ENCODE assay signal across 27 cellular contexts in the genomic region with DNA sequence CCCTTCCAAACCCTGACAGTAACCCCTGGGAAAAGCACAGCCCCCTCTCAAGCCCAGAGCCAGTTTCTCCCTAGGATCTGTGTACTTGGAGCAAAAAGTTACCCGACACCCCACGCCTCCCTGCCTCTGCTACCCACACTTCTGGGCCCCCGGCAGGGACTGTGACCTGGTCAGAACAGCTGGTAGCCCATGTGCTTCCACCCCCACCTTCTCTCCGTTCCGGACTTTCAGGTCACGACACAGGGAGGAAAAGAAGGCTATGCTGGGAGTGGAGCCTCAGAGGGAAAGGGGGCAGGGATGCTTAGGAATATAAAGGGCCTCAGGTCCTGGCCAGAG. TPM values are rescaled to one million over a fixed set of nuclear protein-coding genes. Genes with fewer than 3 reads are reported as not detected.
"Had no signal": no experiment of that assay in that cellular context is flagged by ENCODE, and none has a peak within 500 bp of the region (broad histone marks: within the 10 kb centered on the region; RNA-seq: fewer than 3 reads in every experiment).

No MANE protein-coding gene starts in this region.

- H3K27ac ChIP-seq: epithelial cell of prostate, esophagus squamous epithelium, foreskin keratinocyte, left ventricle myocardium inferior, pancreas, prostate gland, spleen, tibial artery, upper lobe of left lung, uterus had no signal

- DNase-seq: effector memory CD8-positive, alpha-beta T cell; esophagus squamous epithelium; immature natural killer cell; left ventricle myocardium inferior; mesenchymal stem cell; naive thymus-derived CD8-positive, alpha-beta T cell; occipital lobe; pancreas; retina; spleen; stimulated activated CD4-positive, alpha-beta T cell treated with anti-CD3 and anti-CD28 coated beads, Interleukin-15, amount 100 ng/mL, for 24 hours; stimulated activated CD4-positive, alpha-beta T cell treated with anti-CD3 and anti-CD28 coated beads, Interleukin-1b, Interleukin-23, amount 100 ng/mL, for 48 hours; stimulated activated CD4-positive, alpha-beta T cell treated with anti-CD3 and anti-CD28 coated beads, Interleukin-4, amount 100 ng/mL, for 24 hours; tibial artery; upper lobe of left lung; uterus had no signal

- ATAC-seq: effector memory CD8-positive, alpha-beta T cell; naive thymus-derived CD8-positive, alpha-beta T cell; pancreas; sciatic nerve; stimulated activated memory B cell treated with anti-CD40 and anti-IgM and Interleukin-4, amounts not matched to agents 10 μg/mL and 1 μg/mL and 100 μg/mL, for 72 hours had no signal

- H3K9me3 Mint-ChIP-seq: dendritic cell treated with granulocyte-macrophage colony-stimulating factor and Interleukin-4, amounts not matched to agents 40 ng/mL and 50 ng/mL, for 4 days; effector memory CD8-positive, alpha-beta T cell; immature natural killer cell; naive thymus-derived CD8-positive, alpha-beta T cell; neural crest cell; stimulated activated memory B cell treated with anti-CD40 and anti-IgM and Interleukin-4, amounts not matched to agents 10 μg/mL and 1 μg/mL and 100 μg/mL, for 72 hours; stimulated activated naive CD8-positive, alpha-beta T cell treated with anti-CD3 and anti-CD28 coated beads, Interleukin-15, Interleukin-2, amounts not matched to agents 100 ng/mL and 50 ng/mL, for 24 hours had no signal

- H3K4me3 ChIP-seq: esophagus squamous epithelium, left ventricle myocardium inferior, lung, pancreas, prostate gland, spleen, tibial artery, upper lobe of left lung, uterus had no signal

- H3K27me3 ChIP-seq: pancreas had no signal

- H3K9me3 ChIP-seq: esophagus squamous epithelium, left ventricle myocardium inferior, pancreas, prostate gland, spleen, tibial artery, upper lobe of left lung, uterus had no signal

- H3K4me1 ChIP-seq: foreskin keratinocyte, prostate gland, uterus had no signal

- H3K4me3 Mint-ChIP-seq: dendritic cell treated with granulocyte-macrophage colony-stimulating factor and Interleukin-4, amounts not matched to agents 40 ng/mL and 50 ng/mL, for 4 days; effector memory CD8-positive, alpha-beta T cell; neural crest cell; stimulated activated memory B cell treated with anti-CD40 and anti-IgM and Interleukin-4, amounts not matched to agents 10 μg/mL and 1 μg/mL and 100 μg/mL, for 72 hours; stimulated activated naive CD8-positive, alpha-beta T cell treated with anti-CD3 and anti-CD28 coated beads, Interleukin-15, Interleukin-2, amounts not matched to agents 100 ng/mL and 50 ng/mL, for 24 hours had no signal

- H3K27ac Mint-ChIP-seq: dendritic cell treated with granulocyte-macrophage colony-stimulating factor and Interleukin-4, amounts not matched to agents 40 ng/mL and 50 ng/mL, for 4 days; effector memory CD8-positive, alpha-beta T cell; immature natural killer cell; naive thymus-derived CD8-positive, alpha-beta T cell; stimulated activated memory B cell treated with anti-CD40 and anti-IgM and Interleukin-4, amounts not matched to agents 10 μg/mL and 1 μg/mL and 100 μg/mL, for 72 hours; stimulated activated naive CD8-positive, alpha-beta T cell treated with anti-CD3 and anti-CD28 coated beads, Interleukin-15, Interleukin-2, amounts not matched to agents 100 ng/mL and 50 ng/mL, for 24 hours had no signal

- H3K36me3 Mint-ChIP-seq: immature natural killer cell; naive thymus-derived CD8-positive, alpha-beta T cell; stimulated activated memory B cell treated with anti-CD40 and anti-IgM and Interleukin-4, amounts not matched to agents 10 μg/mL and 1 μg/mL and 100 μg/mL, for 72 hours had no signal

- H3K36me3 ChIP-seq: esophagus squamous epithelium, left ventricle myocardium inferior, pancreas, prostate gland, spleen, tibial artery, upper lobe of left lung, uterus had no signal

RNA-seq across cellular contexts. Expression of gene PPY, which starts 6.4 kb away (rescaled TPM):
- total RNA-seq: esophagus squamous epithelium; foreskin keratinocyte; left ventricle myocardium inferior; lung; naive thymus-derived CD8-positive, alpha-beta T cell; neural crest cell; occipital lobe; prostate gland; sciatic nerve; skeletal muscle tissue; spleen; temporal lobe; upper lobe of left lung; uterus had no signal

RNA-seq across cellular contexts. Expression of gene PYY, which starts 17.8 kb away (rescaled TPM):
- total RNA-seq: esophagus squamous epithelium; foreskin keratinocyte; left ventricle myocardium inferior; naive thymus-derived CD8-positive, alpha-beta T cell; neural crest cell; occipital lobe; prostate gland; sciatic nerve; skeletal muscle tissue; spleen; temporal lobe; uterus had no signal
